22 cellular contexts compared by ENCODE assay signal in the genomic region with DNA sequence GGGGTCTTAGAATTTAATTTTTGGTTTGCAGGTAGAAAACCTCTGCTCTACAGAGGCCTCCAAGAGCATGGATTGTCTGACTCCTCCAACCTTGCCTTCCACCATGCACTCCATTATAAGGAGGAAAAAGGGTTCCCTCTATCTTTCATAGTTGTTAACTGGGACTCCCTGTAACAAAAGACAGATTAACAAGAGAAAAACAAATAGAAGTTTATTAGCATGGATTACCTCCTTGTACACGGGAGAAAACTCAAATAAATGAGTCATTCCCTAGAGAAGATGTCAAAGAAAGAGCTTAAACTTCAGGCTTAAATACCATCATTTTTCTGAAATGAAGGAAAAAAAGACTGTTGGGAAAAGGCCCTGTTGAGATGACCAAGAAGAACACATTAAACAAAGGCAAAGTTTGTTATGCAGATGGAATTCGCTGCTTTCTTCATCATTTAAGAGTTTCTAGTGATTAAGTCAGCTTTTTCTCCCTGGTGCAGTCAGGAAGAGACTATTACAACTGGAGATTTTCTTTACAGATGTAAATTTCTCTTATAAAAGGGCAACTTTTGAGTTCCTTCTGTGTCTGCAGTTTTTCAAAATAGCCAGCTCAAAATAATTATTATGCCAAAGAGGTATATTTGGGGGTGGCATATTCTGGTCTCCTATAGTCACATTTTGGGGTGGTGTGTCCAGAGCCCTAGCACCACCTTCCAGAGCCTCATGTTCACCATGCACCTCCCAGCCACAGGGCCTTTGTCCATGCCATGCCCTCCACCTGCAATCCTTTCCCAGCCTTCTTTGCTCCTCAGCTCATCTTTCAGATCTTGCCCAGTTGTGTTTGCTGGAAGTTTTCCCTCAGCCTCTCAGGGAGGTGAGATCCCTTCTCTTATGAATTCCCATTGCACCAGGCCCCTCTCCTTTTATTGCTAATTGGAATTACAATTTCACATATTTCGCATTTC.
"Had no signal": no experiment of that assay in that cellular context is flagged by ENCODE, and none has a peak within 500 bp of the region (broad histone marks: within the 10 kb centered on the region; RNA-seq: fewer than 3 reads in every experiment).

No MANE protein-coding gene starts in this region.

- H3K9me3 Mint-ChIP-seq: activated T-helper 2 cell treated with anti-CD3 and anti-CD28 coated beads, Interferon-gamma antibody, Interleukin-2, Interleukin-4, amounts not matched to agents 10 μg/mL and 5 μg/mL and 100 μg/mL, durations not matched to agents 14 hours and 24 hours and 36 hours; natural killer cell had no signal

- DNase-seq: activated CD4-positive, alpha-beta T cell treated with anti-CD3 and anti-CD28 coated beads, Interleukin-2, amount 10 ng/mL, durations not matched to agents 7 days and 5 days; activated CD8-positive, alpha-beta T cell treated with anti-CD3 and anti-CD28 coated beads, Interleukin-2, amount 10 ng/mL, durations not matched to agents 7 days and 5 days; activated naive CD4-positive, alpha-beta T cell treated with anti-CD3 and anti-CD28 coated beads, Interleukin-2, amount 50 U/mL, for 16 hours; activated T-cell treated with anti-CD3 and anti-CD28 coated beads, Interleukin-2, amount 50 U/mL, for 24 hours; aorta; effector CD8-positive, alpha-beta T cell; esophagus squamous epithelium; islet precursor cell; left colon; lower lobe of right lung; natural killer cell; pancreas; sigmoid colon; stimulated activated CD4-positive, alpha-beta T cell treated with anti-CD3 and anti-CD28 coated beads, Interleukin-4, amount 100 ng/mL, for 4 hours; T-helper 1 cell; T-helper 9 cell had no signal

- H3K9me3 ChIP-seq: lower lobe of right lung, neutrophil, pancreas had no signal

- H3K36me3 Mint-ChIP-seq: natural killer cell; stimulated activated memory B cell treated with anti-CD40 and anti-IgM and Interleukin-4, amounts not matched to agents 10 μg/mL and 1 μg/mL and 100 μg/mL, for 72 hours had no signal

- H3K4me1 Mint-ChIP-seq: activated CD4-positive, alpha-beta T cell treated with anti-CD3 and anti-CD28 coated beads, Interleukin-2, amount 10 ng/mL, durations not matched to agents 7 days and 5 days; natural killer cell; stimulated activated memory B cell treated with anti-CD40 and anti-IgM and Interleukin-4, amounts not matched to agents 10 μg/mL and 1 μg/mL and 100 μg/mL, for 72 hours had no signal

- H3K27me3 ChIP-seq: neutrophil, pancreas had no signal

- H3K4me3 ChIP-seq: esophagus squamous epithelium, lower lobe of right lung, pancreas, sigmoid colon, thoracic aorta had no signal

- H3K4me3 Mint-ChIP-seq: activated CD4-positive, alpha-beta T cell treated with anti-CD3 and anti-CD28 coated beads, Interleukin-2, amount 10 ng/mL, durations not matched to agents 7 days and 5 days; activated CD8-positive, alpha-beta T cell treated with anti-CD3 and anti-CD28 coated beads, Interleukin-2, amount 10 ng/mL, durations not matched to agents 7 days and 5 days; activated T-cell treated with anti-CD3 and anti-CD28 coated beads, Interleukin-2, amount 50 U/mL, for 24 hours; dendritic cell treated with granulocyte-macrophage colony-stimulating factor and Interleukin-4, amounts not matched to agents 40 ng/mL and 50 ng/mL, for 4 days; natural killer cell; stimulated activated memory B cell treated with anti-CD40 and anti-IgM and Interleukin-4, amounts not matched to agents 10 μg/mL and 1 μg/mL and 100 μg/mL, for 72 hours had no signal

- H3K36me3 ChIP-seq: esophagus squamous epithelium, lower lobe of right lung, neutrophil, pancreas, sigmoid colon, thoracic aorta had no signal

- H3K27ac ChIP-seq: esophagus squamous epithelium, lower lobe of right lung, neutrophil, pancreas, sigmoid colon, thoracic aorta had no signal

- H3K4me1 ChIP-seq: esophagus squamous epithelium, lower lobe of right lung, pancreas, sigmoid colon had no signal

- ATAC-seq: activated CD4-positive, CD25-positive, alpha-beta regulatory T cell treated with anti-CD3 and anti-CD28 coated beads, Interleukin-2, amount 50 U/mL, for 24 hours; activated CD8-positive, alpha-beta T cell treated with anti-CD3 and anti-CD28 coated beads, Interleukin-2, amount 10 ng/mL, durations not matched to agents 7 days and 5 days; left colon; lower lobe of right lung; natural killer cell; pancreas; stimulated activated memory B cell treated with anti-CD40 and anti-IgM and Interleukin-4, amounts not matched to agents 10 μg/mL and 1 μg/mL and 100 μg/mL, for 72 hours had no signal

- H3K27ac Mint-ChIP-seq: activated CD4-positive, alpha-beta T cell treated with anti-CD3 and anti-CD28 coated beads, Interleukin-2, amount 10 ng/mL, durations not matched to agents 7 days and 5 days; activated CD8-positive, alpha-beta T cell treated with anti-CD3 and anti-CD28 coated beads, Interleukin-2, amount 10 ng/mL, durations not matched to agents 7 days and 5 days; activated T-cell treated with anti-CD3 and anti-CD28 coated beads, Interleukin-2, amount 50 U/mL, for 24 hours; activated T-helper 2 cell treated with anti-CD3 and anti-CD28 coated beads, Interferon-gamma antibody, Interleukin-2, Interleukin-4, amounts not matched to agents 10 μg/mL and 5 μg/mL and 100 μg/mL, durations not matched to agents 14 hours and 24 hours and 36 hours; dendritic cell treated with granulocyte-macrophage colony-stimulating factor and Interleukin-4, amounts not matched to agents 40 ng/mL and 50 ng/mL, for 4 days; natural killer cell; stimulated activated memory B cell treated with anti-CD40 and anti-IgM and Interleukin-4, amounts not matched to agents 10 μg/mL and 1 μg/mL and 100 μg/mL, for 72 hours had no signal
